Comparison of ENCODE assay signal across 1 cellular context in the genomic region with DNA sequence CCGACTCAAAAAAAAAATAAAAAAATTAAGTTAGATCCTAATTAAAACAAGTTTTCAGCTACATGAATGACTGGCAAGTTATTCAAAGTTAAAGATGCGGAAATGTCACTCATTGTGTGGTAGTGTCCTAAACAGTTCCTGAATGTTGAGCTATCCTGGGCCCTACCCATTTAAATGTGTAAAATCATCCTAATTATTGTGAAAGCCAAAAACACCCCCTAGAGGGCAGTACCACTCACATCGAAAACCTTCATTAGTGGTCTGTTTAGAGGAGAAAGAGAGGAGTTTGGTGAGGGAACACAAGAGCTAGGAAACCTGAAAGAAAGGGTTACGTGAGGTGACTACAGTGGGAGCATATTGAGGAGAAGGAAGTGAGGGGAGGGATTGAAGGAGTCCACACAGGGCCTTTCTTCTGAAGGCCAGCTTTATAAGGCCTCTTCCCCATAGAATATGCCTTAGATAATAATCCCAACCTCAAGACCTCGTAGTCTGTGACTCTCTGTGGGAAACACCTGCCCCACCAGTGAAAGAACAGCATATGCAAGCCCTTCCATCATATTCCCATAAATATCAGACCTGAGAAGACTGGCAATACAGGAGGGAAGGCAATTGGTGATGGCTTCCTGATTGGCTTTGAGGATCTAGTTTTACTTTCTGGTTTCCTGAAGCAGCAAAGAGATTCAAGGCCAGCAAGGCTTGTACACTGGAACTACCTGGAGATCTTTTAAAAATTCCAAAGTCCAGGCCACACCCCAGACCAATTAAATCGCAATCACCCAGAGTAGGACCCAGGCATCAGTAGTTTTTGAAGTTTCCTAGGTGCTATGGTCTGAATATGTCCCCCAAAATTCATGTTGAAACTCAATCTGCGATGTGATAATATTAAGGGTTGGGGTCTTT.
TF ChIP-seq lines count a peak whose summit lies in the region.

No MANE protein-coding gene starts in this region.

TF ChIP-seq in endothelial cell of umbilical vein, 7 proteins besides CTCF, POLR2A, EP300 and RAD21 (continued from another document):
- TF ChIP-seq EZH2 (IDR thresholded peaks at IDR 0.05; ENCODE audit: borderline replicate concordance, low read depth, low read length, severe bottlenecking): no peak
- no peak for TF ChIP-seq MYC (IDR thresholded peaks at IDR 0.05; ENCODE audit: low read depth, low read length)
- TF ChIP-seq POLR2AphosphoS5 (IDR thresholded peaks at IDR 0.05; ENCODE audit: insufficient read depth, low read depth, low read length): no peak
- no peak for TF ChIP-seq GATA2 (IDR thresholded peaks at IDR 0.05; ENCODE audit: insufficient read depth, insufficient read length, low read depth, low read length)
- no peak for TF ChIP-seq JUN (IDR thresholded peaks at IDR 0.05; ENCODE audit: borderline replicate concordance, insufficient read depth, insufficient read length, low read depth)
